ENCODE assay signal across 14 cellular contexts in the genomic region with DNA sequence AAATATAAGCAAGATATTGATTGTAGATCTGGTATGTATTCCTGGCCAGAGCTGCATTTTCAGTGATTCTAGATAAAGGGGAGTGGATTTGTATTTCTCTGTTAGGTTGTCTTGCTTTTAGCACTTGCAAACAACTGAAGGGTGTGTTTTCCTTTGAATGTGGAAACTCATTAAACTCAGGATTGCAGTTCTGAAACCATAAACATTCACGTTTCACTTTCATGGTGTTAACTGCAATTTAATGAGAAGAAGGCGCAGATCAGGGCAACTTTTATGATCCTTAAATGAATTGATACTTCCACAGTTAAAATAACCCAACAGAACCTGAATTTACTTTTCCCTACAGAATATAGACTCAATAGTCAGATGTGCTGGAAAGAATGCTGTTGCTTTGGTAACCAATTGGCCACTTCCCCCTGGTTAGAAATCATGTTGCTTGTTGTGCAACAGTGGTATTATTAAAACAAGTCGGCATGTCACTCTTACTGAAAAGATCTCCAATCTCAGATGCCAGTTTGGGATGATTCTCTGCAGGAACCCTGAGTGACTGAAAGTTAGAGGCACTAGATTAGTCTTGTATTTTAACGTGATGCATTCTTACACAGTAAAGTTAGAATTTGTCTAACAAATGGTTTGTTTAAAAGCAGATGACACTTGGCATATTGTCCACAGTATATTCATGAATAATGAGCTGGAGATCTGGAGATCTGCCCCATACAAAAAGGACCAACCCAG.
DNase-seq lines count a peak whose midpoint lies in the region; ATAC-seq and TF ChIP-seq lines count a peak whose summit lies in the region.
"Had no signal": no experiment of that assay in that cellular context is flagged by ENCODE, and none has a peak within 500 bp of the region (broad histone marks: within the 10 kb centered on the region; RNA-seq: fewer than 3 reads in every experiment).

No MANE protein-coding gene starts in this region.

- no peak overlapping the region for H3K4me3 ChIP-seq in BLaER1 treated with 17β-estradiol and CSF1 and Interleukin-3, amounts not matched to agents 10 nM and 100 nM
- H3K4me3 ChIP-seq in colonic mucosa (no peak overlapping the region), neuron (ENCODE audit: low read length) (no peak overlapping the region)
- H3K4me3 ChIP-seq: lower lobe of right lung, transverse colon had no signal

- H3K36me3 ChIP-seq in BLaER1 treated with 17β-estradiol and CSF1 and Interleukin-3, amounts not matched to agents 10 nM and 100 nM = no peaks in the 10 kb centered on the region
- H3K36me3 ChIP-seq in colonic mucosa = no peaks in the 10 kb centered on the region
- H3K36me3 ChIP-seq in neuron (ENCODE audit: insufficient read depth, low read length) = no peaks in the 10 kb centered on the region
- H3K36me3 ChIP-seq: lower lobe of right lung, transverse colon had no signal

- no peaks in the 10 kb centered on the region for H3K36me3 Mint-ChIP-seq in activated naive CD8-positive, alpha-beta T cell treated with anti-CD3 and anti-CD28 coated beads for 36 hours

- H3K9me3 Mint-ChIP-seq in activated naive CD8-positive, alpha-beta T cell treated with anti-CD3 and anti-CD28 coated beads for 36 hours = no peaks in the 10 kb centered on the region

- H2AFZ ChIP-seq in neuron (ENCODE audit: low read depth, low read length) = peak overlapping the region; percentile 41

- no peaks in the 10 kb centered on the region for H3K4me1 Mint-ChIP-seq in activated naive CD8-positive, alpha-beta T cell treated with anti-CD3 and anti-CD28 coated beads for 36 hours

- H3K4me1 ChIP-seq in BLaER1 treated with 17β-estradiol and CSF1 and Interleukin-3, amounts not matched to agents 10 nM and 100 nM = peaks cover 5 to 39% (median 26%) of the 10 kb centered on the region in 10 experiments
- H3K4me1 ChIP-seq in colonic mucosa (peaks cover 3% of the 10 kb centered on the region), neuron (ENCODE audit: insufficient read depth, low read length) (peaks cover 8% of the 10 kb centered on the region)
- H3K4me1 ChIP-seq: lower lobe of right lung had no signal

- no peaks in the 10 kb centered on the region for H3K27me3 Mint-ChIP-seq in activated naive CD8-positive, alpha-beta T cell treated with anti-CD3 and anti-CD28 coated beads for 36 hours

- intact Hi-C loops in colonic mucosa (cut with DNase I) = no loop called here

- H3K27ac Mint-ChIP-seq in activated naive CD8-positive, alpha-beta T cell treated with anti-CD3 and anti-CD28 coated beads for 36 hours = no peak overlapping the region

- no peak overlapping the region for H3K4me3 Mint-ChIP-seq in activated naive CD8-positive, alpha-beta T cell treated with anti-CD3 and anti-CD28 coated beads for 36 hours

- ATAC-seq in GM18867 (IDR thresholded peaks at IDR 0.05; ENCODE audit: unreplicated experiment) (no peak), GM18858 (IDR thresholded peaks at IDR 0.05; ENCODE audit: unreplicated experiment) (no peak), HG02623 (IDR thresholded peaks at IDR 0.05; ENCODE audit: unreplicated experiment) (no peak)
- ATAC-seq: lower lobe of right lung had no signal

- no peaks in the 10 kb centered on the region for H3K27me3 ChIP-seq in BLaER1 treated with 17β-estradiol and CSF1 and Interleukin-3, amounts not matched to agents 10 nM and 100 nM
- H3K27me3 ChIP-seq in colonic mucosa (no peaks in the 10 kb centered on the region), neuron (ENCODE audit: insufficient read depth, low read length) (no peaks in the 10 kb centered on the region)
- H3K27me3 ChIP-seq: transverse colon had no signal

- no peaks in the 10 kb centered on the region for H4K20me1 ChIP-seq in BLaER1 treated with 17β-estradiol and CSF1 and Interleukin-3, amounts not matched to agents 10 nM and 100 nM

- H3K9me3 ChIP-seq in BLaER1 treated with 17β-estradiol and CSF1 and Interleukin-3, amounts not matched to agents 10 nM and 100 nM (replicated peaks in 1 of 11) = no peaks in the 10 kb centered on the region
- no peaks in the 10 kb centered on the region for H3K9me3 ChIP-seq in colonic mucosa
- H3K9me3 ChIP-seq in neuron (ENCODE audit: low read length) = no peaks in the 10 kb centered on the region
- H3K9me3 ChIP-seq: lower lobe of right lung, transverse colon had no signal

- DNase-seq in MV-4-11 (lab: John Stamatoyannopoulos, UW) = peak; percentile 54
- DNase-seq in colonic mucosa = peak; percentile 23
- no peak for DNase-seq in activated naive CD8-positive, alpha-beta T cell treated with anti-CD3 and anti-CD28 coated beads for 36 hours
- DNase-seq: activated T-cell treated with anti-CD3 and anti-CD28 coated beads, Interleukin-2, amount 50 U/mL, for 1 hour; Calu3; cerebellar nuclear complex; lower lobe of right lung; NCI-H2029 treated with DMSO at 0.1 percent for 48 hours; transverse colon had no signal

- H3K4me2 ChIP-seq in BLaER1 treated with 17β-estradiol and CSF1 and Interleukin-3, amounts not matched to agents 10 nM and 100 nM = peak overlapping the region in 8 of 11 experiments; percentile 24 to 68 (median 46); a peak in 14 of 22 replicates

- TF ChIP-seq CTCF in colonic mucosa (IDR thresholded peaks at IDR 0.05) = no peak

- H3K27ac ChIP-seq in BLaER1 treated with 17β-estradiol and CSF1 and Interleukin-3, amounts not matched to agents 10 nM and 100 nM = peak overlapping the region in 9 of 11 experiments; percentile 3 to 62 (median 52); a peak in 15 of 22 replicates
- no peak overlapping the region for H3K27ac ChIP-seq in colonic mucosa
- H3K27ac ChIP-seq: lower lobe of right lung, transverse colon had no signal

- no peak overlapping the region for H3K9ac ChIP-seq in BLaER1 treated with 17β-estradiol and CSF1 and Interleukin-3, amounts not matched to agents 10 nM and 100 nM
- no peak overlapping the region for H3K9ac ChIP-seq in colonic mucosa (ENCODE audit: low read depth in 2 of 2, low read length in 2 of 2)
